Comparison of ENCODE assay signal across 14 cellular contexts in genomic region chr12:12319501-12320322, GRCh38. TPM values are rescaled to one million over a fixed set of nuclear protein-coding genes. Genes with fewer than 3 reads are reported as not detected.
A peak's percentile ranks its signal among the peaks of the same experiment; 100 is the strongest.
DNase-seq lines count a peak whose midpoint lies in the region; ATAC-seq and TF ChIP-seq lines count a peak whose summit lies in the region.
"Had no signal": no experiment of that assay in that cellular context is flagged by ENCODE, and none has a peak within 500 bp of the region (broad histone marks: within the 10 kb centered on the region; RNA-seq: fewer than 3 reads in every experiment).

No MANE protein-coding gene starts in this region.

- no peaks in the 10 kb centered on the region for H3K79me2 ChIP-seq in osteoblast (ENCODE audit: insufficient read depth, low read length)

- H3K4me2 ChIP-seq in osteoblast (ENCODE audit: insufficient read depth, low read length): peak overlapping the region; percentile 73

- H3K27me3 Mint-ChIP-seq in glutamatergic neuron (ENCODE audit: unreplicated experiment): no peaks in the 10 kb centered on the region

- intact Hi-C loops in posterior cingulate gyrus (cut with DNase I): no loop called here

- no peaks in the 10 kb centered on the region for H3K27me3 ChIP-seq in SJCRH30
- H3K27me3 ChIP-seq in osteoblast (ENCODE audit: insufficient read depth, low read length): no peaks in the 10 kb centered on the region
- H3K27me3 ChIP-seq: BE2C, cardiac muscle cell, left lung had no signal

- H3K27ac Mint-ChIP-seq in glutamatergic neuron (ENCODE audit: unreplicated experiment): no peak overlapping the region

- H3K36me3 ChIP-seq in SJCRH30 (no peaks in the 10 kb centered on the region), osteoblast (ENCODE audit: insufficient read depth, low read length) (no peaks in the 10 kb centered on the region)
- H3K36me3 ChIP-seq: BE2C, cardiac muscle cell, left lung had no signal

- peak overlapping the region; percentile 79 for H2AFZ ChIP-seq in osteoblast (ENCODE audit: low read length)

- H3K9me3 Mint-ChIP-seq in glutamatergic neuron (ENCODE audit: unreplicated experiment): peaks cover 3% of the 10 kb centered on the region
- H3K9me3 Mint-ChIP-seq: IgD-negative memory B cell had no signal

- no peak for ATAC-seq in GM19324 (IDR thresholded peaks at IDR 0.05; ENCODE audit: low FRiP score, unreplicated experiment)
- ATAC-seq: HCT116, Panc1 had no signal

- peak overlapping the region; percentile 1 for H3K4me3 Mint-ChIP-seq in glutamatergic neuron (ENCODE audit: unreplicated experiment)
- H3K4me3 Mint-ChIP-seq: IgD-negative memory B cell had no signal

- H3K27ac ChIP-seq in SJCRH30: peak overlapping the region; percentile 28
- no peak overlapping the region for H3K27ac ChIP-seq in osteoblast (ENCODE audit: low read depth, low read length)
- H3K27ac ChIP-seq: cardiac muscle cell had no signal

- H3K9me3 ChIP-seq in SJCRH30 (replicated peaks): no peaks in the 10 kb centered on the region
- H3K9me3 ChIP-seq in osteoblast (ENCODE audit: low read depth, low read length): no peaks in the 10 kb centered on the region
- H3K9me3 ChIP-seq: BE2C, left lung had no signal

- TF ChIP-seq CTCF in glutamatergic neuron (IDR thresholded peaks at IDR 0.05; ENCODE audit: partially characterized antibody, unreplicated experiment) (no peak), osteoblast (IDR thresholded peaks at IDR 0.05; ENCODE audit: extremely low read depth, low read depth, low read length) (no peak)

- H3K4me1 ChIP-seq in SJCRH30: peaks cover 3% of the 10 kb centered on the region; the same call in 1 of the 2 replicates
- peaks cover 25% of the 10 kb centered on the region for H3K4me1 ChIP-seq in osteoblast (ENCODE audit: insufficient read depth, low read length)
- H3K4me1 ChIP-seq: BE2C, left lung had no signal

- in situ Hi-C loops in ACHN (cut with HindIII; ENCODE audit: low pct_ligation_motif_present, low pct_unique_long_range_greater_than_20kb, low sequenced_read_pairs): no loop called here

- peak; percentile 19 for DNase-seq in ACHN
- DNase-seq in SJCRH30: peak; percentile 43 to 70
- no peak for DNase-seq in glutamatergic neuron
- DNase-seq in osteoblast (ENCODE audit: insufficient read length, low spot score, missing footprints): peak; percentile 78
- DNase-seq in posterior cingulate gyrus: no peak
- DNase-seq in Kasumi-1 (lab: John Stamatoyannopoulos, UW): no peak
- no peak for DNase-seq in NCI-H226
- DNase-seq: BE2C, left lung had no signal

- no peaks in the 10 kb centered on the region for H4K20me1 ChIP-seq in osteoblast (ENCODE audit: insufficient read depth, low read length)

- H3K4me1 Mint-ChIP-seq in glutamatergic neuron (ENCODE audit: low read depth, unreplicated experiment): peaks cover 5% of the 10 kb centered on the region

- H3K4me3 ChIP-seq in SJCRH30 (peak overlapping the region; percentile 42), osteoblast (ENCODE audit: insufficient read depth, low read length) (peak overlapping the region; percentile 53)
- H3K4me3 ChIP-seq: cardiac muscle cell, left lung had no signal

- H3K36me3 Mint-ChIP-seq in glutamatergic neuron (ENCODE audit: unreplicated experiment): peaks cover 7% of the 10 kb centered on the region
- H3K36me3 Mint-ChIP-seq: IgD-negative memory B cell had no signal

RNA-seq across cellular contexts. Expression of gene MANSC1, which starts 30.3 kb away (rescaled TPM):
- not detected in 2 replicates for total RNA-seq in SJCRH30 (2014; rRNA removed; shearing (Covaris generic))
- 2.0 TPM for total RNA-seq in glutamatergic neuron (ENCODE audit: unreplicated experiment)
- total RNA-seq in osteoblast: 3.3 and 4.7 TPM in 2 replicates

RNA-seq across cellular contexts. Expression of gene BORCS5, which starts 37.2 kb away (rescaled TPM):
- 3.6 and 5.2 TPM in 2 replicates for total RNA-seq in SJCRH30 (2014; rRNA removed; shearing (Covaris generic))
- total RNA-seq in glutamatergic neuron (ENCODE audit: unreplicated experiment) (30.2 TPM), osteoblast (14.8 and 20.0 TPM in 2 replicates)

RNA-seq across cellular contexts. Expression of gene LRP6, which starts 52.9 kb away (rescaled TPM):
- 31.6 and 32.2 TPM in 2 replicates for total RNA-seq in SJCRH30 (2014; rRNA removed; shearing (Covaris generic))
- total RNA-seq in glutamatergic neuron (ENCODE audit: unreplicated experiment): 48.3 TPM
- total RNA-seq in osteoblast: 42.7 and 46.7 TPM in 2 replicates

Comparison
In these comparisons a context has a peak if more than half of its experiments do, and no peak if none do; other contexts are left out.
1. DNase-seq: peak in ACHN (single experiment), SJCRH30 (2 of 2) and osteoblast (single experiment); none in glutamatergic neuron (single experiment), posterior cingulate gyrus (0 of 10), Kasumi-1 (0 of 2) and NCI-H226 (single experiment).